Comparison of ENCODE assay signal across 8 cellular contexts in genomic region chr3:46895204-46895660, GRCh38. TPM values are rescaled to one million over a fixed set of nuclear protein-coding genes. Genes with fewer than 3 reads are reported as not detected.
DNase-seq lines count a peak whose midpoint lies in the region; ATAC-seq and TF ChIP-seq lines count a peak whose summit lies in the region.

No MANE protein-coding gene starts in this region.

- H3K27me3 ChIP-seq in esophagus muscularis mucosa, result peaks cover 0 to 24% (median 9%) of the 10 kb centered on the region in 4 donors
- H3K27me3 ChIP-seq in suprapubic skin, result peaks cover 13% of the 10 kb centered on the region

- no peaks in the 10 kb centered on the region for H3K9me3 Mint-ChIP-seq in neural crest cell

- no peak for TF ChIP-seq EP300 in esophagus muscularis mucosa (IDR thresholded peaks at IDR 0.05)
- TF ChIP-seq EP300 in suprapubic skin (IDR thresholded peaks at IDR 0.05), result no peak

- peaks cover 23% of the 10 kb centered on the region for H3K27me3 Mint-ChIP-seq in neural crest cell (ENCODE audit: low read depth)

- H3K9me3 ChIP-seq in esophagus muscularis mucosa, result no peaks in the 10 kb centered on the region
- H3K9me3 ChIP-seq in suprapubic skin, result no peaks in the 10 kb centered on the region

- H3K27ac ChIP-seq in esophagus muscularis mucosa (replicated peaks in 1 of 4) (no peak overlapping the region), suprapubic skin (no peak overlapping the region)

- H3K4me1 Mint-ChIP-seq in neural crest cell, result peaks cover 15% of the 10 kb centered on the region

- 30% methylated on average over 5 of the region's 5 CpGs for WGBS in esophagus muscularis mucosa
- 20% methylated on average over 5 of the region's 5 CpGs for WGBS in suprapubic skin

- H3K27ac Mint-ChIP-seq in neural crest cell (ENCODE audit: unreplicated experiment), result no peak overlapping the region

- no peak for TF ChIP-seq POLR2A in esophagus muscularis mucosa (IDR thresholded peaks at IDR 0.05; ENCODE audit: low read depth)
- no peak for TF ChIP-seq POLR2A in suprapubic skin (IDR thresholded peaks at IDR 0.05)

- intact Hi-C loops in esophagus muscularis mucosa (cut with DNase I), result loop anchor here (1.0 to 2.0 kb wide), 2 partner anchors 28 to 190 kb away; no protein-coding TSS in a partner anchor

- H3K4me3 Mint-ChIP-seq in neural crest cell, result no peak overlapping the region

- DNase-seq in NCI-H1417 (lab: John Stamatoyannopoulos, UW) (peak; percentile 1 to 59 (median 18)), NCI-H1417 treated with DMSO at 0.1 percent for 48 hours (lab: John Stamatoyannopoulos, UW) (no peak), NOMO-1 (lab: John Stamatoyannopoulos, UW; ENCODE audit: unreplicated experiment in 2 of 2) (peak; percentile 18 to 49), esophagus muscularis mucosa (ENCODE audit: extremely low spot score) (no peak), neural crest cell (ENCODE audit: low read depth, low spot score) (peak; percentile 66), suprapubic skin (ENCODE audit: low spot score in 2 of 2) (no peak)
- peak; percentile 85 for DNase-seq in activated CD8-positive, alpha-beta memory T cell treated with anti-CD3 and anti-CD28 coated beads, Interleukin-2, amount 50 U/mL, for 4 hours

- H3K36me3 ChIP-seq in esophagus muscularis mucosa (no peaks in the 10 kb centered on the region), suprapubic skin (no peaks in the 10 kb centered on the region)

- no peak for ATAC-seq in GM18520 (IDR thresholded peaks at IDR 0.05; ENCODE audit: unreplicated experiment)

- H3K4me3 ChIP-seq in esophagus muscularis mucosa, result no peak overlapping the region
- H3K4me3 ChIP-seq in suprapubic skin, result no peak overlapping the region

- peaks cover 36 to 46% (median 43%) of the 10 kb centered on the region in 4 donors for H3K4me1 ChIP-seq in esophagus muscularis mucosa
- H3K4me1 ChIP-seq in suprapubic skin, result peaks cover 48% of the 10 kb centered on the region

- peak; percentile 90 to 95 (median 91) for TF ChIP-seq CTCF in esophagus muscularis mucosa (IDR thresholded peaks at IDR 0.05)
- TF ChIP-seq CTCF in neural crest cell (conservative IDR thresholded peaks at IDR 0.05), result peak; percentile 86
- TF ChIP-seq CTCF in suprapubic skin (IDR thresholded peaks at IDR 0.05), result peak; percentile 64 to 80

- H3K36me3 Mint-ChIP-seq in neural crest cell (ENCODE audit: low read depth), result no peaks in the 10 kb centered on the region

RNA-seq across cellular contexts. Expression of gene PTH1R, which starts 17.7 kb away (rescaled TPM):
- total RNA-seq in esophagus muscularis mucosa (10 to 100 TPM in 2 of 4 donors, 1 to 10 TPM in 2; 2.1 to 26.8 (median 14.5) TPM), neural crest cell (0.14 and 0.34 TPM in 2 replicates), suprapubic skin (1 to 10 TPM; 1.1 to 4.2 (median 3.0) TPM)

RNA-seq across cellular contexts. Expression of gene MYL3, which starts 32.0 kb away (rescaled TPM):
- total RNA-seq in esophagus muscularis mucosa (10 to 100 TPM in 1 of 4 donors, 1 to 10 TPM in 2, under 1 TPM in 1; 0.83 to 13.0 (median 7.7) TPM), neural crest cell (not detected in 2 replicates), suprapubic skin (1 to 10 TPM in 1 of 4 donors, not detected in 3; 1.4 TPM)

Comparison
In these comparisons a context has a peak if more than half of its experiments do, and no peak if none do; other contexts are left out.
1. DNase-seq: peak in NCI-H1417 (3 of 3), NOMO-1 (2 of 2), activated CD8-positive, alpha-beta memory T cell treated with anti-CD3 and anti-CD28 coated beads, Interleukin-2, amount 50 U/mL, for 4 hours (single experiment) and neural crest cell (single experiment); none in NCI-H1417 treated with DMSO at 0.1 percent for 48 hours (single experiment), esophagus muscularis mucosa (single experiment) and suprapubic skin (0 of 2).
2. Peak in every context shown above with its lines, with median percentiles within 50 percentile points of each other: CTCF ChIP-seq.